In genomic region chr21:27648560-27648959, GRCh38 we compare ENCODE assay signal across 18 cellular contexts.
A peak's percentile ranks its signal among the peaks of the same experiment; 100 is the strongest.
DNase-seq lines count a peak whose midpoint lies in the region; ATAC-seq and TF ChIP-seq lines count a peak whose summit lies in the region.
"Had no signal": no experiment of that assay in that cellular context is flagged by ENCODE, and none has a peak within 500 bp of the region (broad histone marks: within the 10 kb centered on the region; RNA-seq: fewer than 3 reads in every experiment).

No MANE protein-coding gene starts in this region.

- no peak overlapping the region for H3K4me3 Mint-ChIP-seq in progenitor cell of endocrine pancreas (ENCODE audit: low read depth)
- H3K4me3 Mint-ChIP-seq: neural crest cell had no signal

- H3K27ac ChIP-seq in colonic mucosa = no peak overlapping the region
- H3K27ac ChIP-seq: ascending aorta had no signal

- H3K4me3 ChIP-seq in epithelial cell of esophagus (ENCODE audit: low read length) = no peak overlapping the region
- no peak overlapping the region for H3K4me3 ChIP-seq in colonic mucosa
- H3K4me3 ChIP-seq: ascending aorta had no signal

- no peak overlapping the region for H3K9ac ChIP-seq in colonic mucosa (ENCODE audit: low read depth in 2 of 2, low read length in 2 of 2)

- peaks cover 9% of the 10 kb centered on the region for H3K9me3 Mint-ChIP-seq in progenitor cell of endocrine pancreas (ENCODE audit: low read depth)
- H3K9me3 Mint-ChIP-seq: neural crest cell had no signal

- DNase-seq in Daoy (ENCODE audit: low read depth) (peak; percentile 79), RKO (ENCODE audit: low spot score) (peak; percentile 21), epithelial cell of esophagus (ENCODE audit: low read depth) (peak; percentile 84), non-pigmented ciliary epithelial cell (ENCODE audit: low read depth) (peak; percentile 81), progenitor cell of endocrine pancreas (ENCODE audit: low spot score, unreplicated experiment) (no peak), colonic mucosa (no peak)
- DNase-seq in stimulated activated CD4-positive, alpha-beta T cell treated with anti-CD3 and anti-CD28 coated beads, Interleukin-12 subunit alpha, Interleukin-12 subunit beta, amount 100 ng/mL, for 4 hours = no peak
- DNase-seq: activated T-cell treated with anti-CD3 and anti-CD28 coated beads, Interleukin-2, amount 50 U/mL, for 1 hour; erythroblast; left cardiac atrium; NCI-H1417; NCI-H526 treated with DMSO at 0.1 percent for 48 hours; SIG-M5 had no signal

- no peaks in the 10 kb centered on the region for H3K9me3 ChIP-seq in colonic mucosa
- H3K9me3 ChIP-seq: ascending aorta had no signal

- no peaks in the 10 kb centered on the region for H3K27me3 ChIP-seq in colonic mucosa
- H3K27me3 ChIP-seq: ascending aorta had no signal

- no peaks in the 10 kb centered on the region for H3K36me3 ChIP-seq in colonic mucosa
- H3K36me3 ChIP-seq: ascending aorta had no signal

- no peaks in the 10 kb centered on the region for H3K36me3 Mint-ChIP-seq in progenitor cell of endocrine pancreas (ENCODE audit: insufficient read depth)

- peaks cover 1% of the 10 kb centered on the region for H3K4me1 Mint-ChIP-seq in progenitor cell of endocrine pancreas (ENCODE audit: low read depth)
- H3K4me1 Mint-ChIP-seq: neural crest cell had no signal

- TF ChIP-seq CTCF in epithelial cell of esophagus (IDR thresholded peaks at IDR 0.05; ENCODE audit: insufficient read depth, low read depth, low read length, missing control alignments) (no peak), progenitor cell of endocrine pancreas (IDR thresholded peaks at IDR 0.05; ENCODE audit: unreplicated experiment) (no peak), colonic mucosa (IDR thresholded peaks at IDR 0.05) (no peak)

- intact Hi-C loops in colonic mucosa (cut with DNase I) = no loop called here

- no peaks in the 10 kb centered on the region for H3K27me3 Mint-ChIP-seq in progenitor cell of endocrine pancreas

- no peaks in the 10 kb centered on the region for H3K4me1 ChIP-seq in colonic mucosa
- H3K4me1 ChIP-seq: ascending aorta had no signal

- no peak overlapping the region for H3K27ac Mint-ChIP-seq in progenitor cell of endocrine pancreas

- ATAC-seq in esophagus mucosa = no peak
- ATAC-seq: activated CD4-positive, CD25-positive, alpha-beta regulatory T cell treated with anti-CD3 and anti-CD28 coated beads, Interleukin-2, amount 50 U/mL, for 24 hours; HepG2 had no signal

Comparison
In these comparisons a context has a peak if more than half of its experiments do, and no peak if none do; other contexts are left out.
1. DNase-seq: peak in Daoy (single experiment), RKO (single experiment), epithelial cell of esophagus (single experiment) and non-pigmented ciliary epithelial cell (single experiment); none in progenitor cell of endocrine pancreas (single experiment), colonic mucosa (single experiment) and stimulated activated CD4-positive, alpha-beta T cell treated with anti-CD3 and anti-CD28 coated beads, Interleukin-12 subunit alpha, Interleukin-12 subunit beta, amount 100 ng/mL, for 4 hours (single experiment).